Comparison of ENCODE assay signal across 11 cellular contexts in the genomic region with DNA sequence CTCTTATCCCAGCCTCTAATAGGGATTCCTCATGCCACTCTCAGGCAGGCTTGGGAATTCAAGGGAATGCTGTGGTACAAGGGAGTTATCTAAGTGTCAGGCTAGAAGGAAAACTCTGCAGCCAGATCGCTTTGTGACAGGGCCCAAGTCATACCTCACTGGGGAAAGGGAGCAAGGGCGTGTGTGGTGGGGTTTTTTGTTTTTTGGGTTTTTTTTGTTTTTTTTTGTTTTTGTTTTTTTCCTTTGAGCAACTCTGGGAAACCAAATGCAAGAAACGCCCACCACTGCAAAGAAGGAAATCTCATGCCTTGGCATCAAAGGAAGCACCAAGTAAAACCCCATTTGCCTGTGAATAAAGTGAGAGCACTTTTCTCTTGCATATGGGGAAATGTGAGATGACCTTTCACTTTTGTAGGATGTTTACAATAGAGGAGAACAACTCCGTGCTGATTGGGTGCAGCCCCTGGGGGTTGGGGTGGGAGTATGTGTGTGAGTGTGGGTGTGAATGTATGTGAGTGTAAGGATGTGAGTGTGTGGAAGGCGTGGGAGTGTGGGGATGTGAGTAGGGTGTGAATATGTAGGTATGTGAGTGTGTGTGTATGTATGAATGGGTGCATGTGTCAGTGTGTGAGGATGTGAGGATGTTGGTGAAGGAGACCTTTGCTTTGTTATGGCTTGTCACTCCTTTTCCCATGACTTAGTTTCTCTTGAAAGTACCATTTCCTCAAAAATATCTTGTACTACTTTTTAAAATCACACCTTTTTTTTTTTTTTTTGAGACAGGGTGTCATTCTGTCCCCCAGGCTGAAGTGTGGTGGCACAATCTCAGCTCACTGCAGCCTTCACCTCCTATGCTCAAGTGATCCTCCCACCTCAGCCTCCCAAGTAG. TPM values are rescaled to one million over a fixed set of nuclear protein-coding genes. Genes with fewer than 3 reads are reported as not detected.
DNase-seq lines count a peak whose midpoint lies in the region; ATAC-seq and TF ChIP-seq lines count a peak whose summit lies in the region.
"Had no signal": no experiment of that assay in that cellular context is flagged by ENCODE, and none has a peak within 500 bp of the region (broad histone marks: within the 10 kb centered on the region; RNA-seq: fewer than 3 reads in every experiment).

No MANE protein-coding gene starts in this region.

- peaks cover 58% of the 10 kb centered on the region for H3K4me1 Mint-ChIP-seq in activated T-cell treated with anti-CD3 and anti-CD28 coated beads, Interleukin-2, amount 50 U/mL, for 4 hours (ENCODE audit: low read depth)
- peaks cover 55% of the 10 kb centered on the region for H3K4me1 Mint-ChIP-seq in activated naive CD8-positive, alpha-beta T cell treated with anti-CD3 and anti-CD28 coated beads for 36 hours
- H3K4me1 Mint-ChIP-seq in stimulated activated naive CD8-positive, alpha-beta T cell treated with anti-CD3 and anti-CD28 coated beads, Interleukin-15, Interleukin-2, amounts not matched to agents 100 ng/mL and 50 ng/mL, for 24 hours (ENCODE audit: low read depth), result peaks cover 70% of the 10 kb centered on the region

- POLR2A ChIA-PET in HEK293T (lab: Yijun Ruan, JAX), result no interaction called here

- H3K9me3 Mint-ChIP-seq in activated T-cell treated with anti-CD3 and anti-CD28 coated beads, Interleukin-2, amount 50 U/mL, for 4 hours, result no peaks in the 10 kb centered on the region
- H3K9me3 Mint-ChIP-seq in activated naive CD8-positive, alpha-beta T cell treated with anti-CD3 and anti-CD28 coated beads for 36 hours, result peaks cover 1% of the 10 kb centered on the region
- H3K9me3 Mint-ChIP-seq in stimulated activated naive CD8-positive, alpha-beta T cell treated with anti-CD3 and anti-CD28 coated beads, Interleukin-15, Interleukin-2, amounts not matched to agents 100 ng/mL and 50 ng/mL, for 24 hours, result no peaks in the 10 kb centered on the region

- peak; percentile 9 to 14 for ATAC-seq in activated T-cell treated with anti-CD3 and anti-CD28 coated beads, Interleukin-2, amount 50 U/mL, for 4 hours
- peak; percentile 37 for ATAC-seq in HG03139 (IDR thresholded peaks at IDR 0.05; ENCODE audit: unreplicated experiment)

- peaks cover 24% of the 10 kb centered on the region for H3K36me3 Mint-ChIP-seq in activated T-cell treated with anti-CD3 and anti-CD28 coated beads, Interleukin-2, amount 50 U/mL, for 4 hours (ENCODE audit: insufficient read depth)
- H3K36me3 Mint-ChIP-seq in activated naive CD8-positive, alpha-beta T cell treated with anti-CD3 and anti-CD28 coated beads for 36 hours, result peaks cover 62% of the 10 kb centered on the region
- H3K36me3 Mint-ChIP-seq in stimulated activated naive CD8-positive, alpha-beta T cell treated with anti-CD3 and anti-CD28 coated beads, Interleukin-15, Interleukin-2, amounts not matched to agents 100 ng/mL and 50 ng/mL, for 24 hours (ENCODE audit: low read depth), result peaks cover 80% of the 10 kb centered on the region

- no peak overlapping the region for H3K4me3 Mint-ChIP-seq in activated T-cell treated with anti-CD3 and anti-CD28 coated beads, Interleukin-2, amount 50 U/mL, for 4 hours
- peak overlapping the region; percentile 0 for H3K4me3 Mint-ChIP-seq in activated naive CD8-positive, alpha-beta T cell treated with anti-CD3 and anti-CD28 coated beads for 36 hours
- H3K4me3 Mint-ChIP-seq in stimulated activated naive CD8-positive, alpha-beta T cell treated with anti-CD3 and anti-CD28 coated beads, Interleukin-15, Interleukin-2, amounts not matched to agents 100 ng/mL and 50 ng/mL, for 24 hours, result peak overlapping the region; percentile 14

- peak; percentile 5 for DNase-seq in activated T-cell treated with anti-CD3 and anti-CD28 coated beads, Interleukin-2, amount 50 U/mL, for 4 hours
- DNase-seq in activated T-cell treated with anti-CD3 and anti-CD28 coated beads, Interleukin-2, amount 50 U/mL, for 1 hour, result no peak
- DNase-seq in activated naive CD8-positive, alpha-beta T cell treated with anti-CD3 and anti-CD28 coated beads for 36 hours, result peak; percentile 50
- DNase-seq in NCI-H510A (lab: John Stamatoyannopoulos, UW) (no peak), HEK293T (ENCODE audit: extremely low spot score) (no peak), SKM-1 treated with dmso at 0.1 percent for 144 hours (lab: John Stamatoyannopoulos, UW; ENCODE audit: unreplicated experiment) (no peak)
- DNase-seq: dermis blood vessel endothelial cell, GF-D8, heart left ventricle had no signal

- CTCF ChIA-PET in HEK293T (lab: Yijun Ruan, JAX), result interaction anchor here (1.9 kb wide), 1 partner anchor 147 kb away, joined by 4 read pairs; no protein-coding TSS in a partner anchor

- H3K27ac Mint-ChIP-seq in activated naive CD8-positive, alpha-beta T cell treated with anti-CD3 and anti-CD28 coated beads for 36 hours, result peak overlapping the region; percentile 88
- peak overlapping the region; percentile 90 for H3K27ac Mint-ChIP-seq in stimulated activated naive CD8-positive, alpha-beta T cell treated with anti-CD3 and anti-CD28 coated beads, Interleukin-15, Interleukin-2, amounts not matched to agents 100 ng/mL and 50 ng/mL, for 24 hours

- no peaks in the 10 kb centered on the region for H3K27me3 Mint-ChIP-seq in activated T-cell treated with anti-CD3 and anti-CD28 coated beads, Interleukin-2, amount 50 U/mL, for 4 hours (ENCODE audit: low read depth)
- no peaks in the 10 kb centered on the region for H3K27me3 Mint-ChIP-seq in activated naive CD8-positive, alpha-beta T cell treated with anti-CD3 and anti-CD28 coated beads for 36 hours
- no peaks in the 10 kb centered on the region for H3K27me3 Mint-ChIP-seq in stimulated activated naive CD8-positive, alpha-beta T cell treated with anti-CD3 and anti-CD28 coated beads, Interleukin-15, Interleukin-2, amounts not matched to agents 100 ng/mL and 50 ng/mL, for 24 hours

TF ChIP-seq in HEK293T, 16 proteins besides CTCF, POLR2A, EP300 and RAD21:
- TF ChIP-seq ARNT (IDR thresholded peaks at IDR 0.05), result no peak
- TF ChIP-seq FOXA1 (IDR thresholded peaks at IDR 0.05), result no peak
- TF ChIP-seq HDGF (IDR thresholded peaks at IDR 0.05; ENCODE audit: borderline replicate concordance), result no peak
- TF ChIP-seq TARDBP (IDR thresholded peaks at IDR 0.05), result no peak
- no peak for TF ChIP-seq LEF1 (IDR thresholded peaks at IDR 0.05; ENCODE audit: borderline replicate concordance)
- no peak for TF ChIP-seq FOXM1 (IDR thresholded peaks at IDR 0.05; ENCODE audit: borderline replicate concordance)
- TF ChIP-seq SUZ12 (IDR thresholded peaks at IDR 0.05), result no peak
- TF ChIP-seq, protein P1, sequence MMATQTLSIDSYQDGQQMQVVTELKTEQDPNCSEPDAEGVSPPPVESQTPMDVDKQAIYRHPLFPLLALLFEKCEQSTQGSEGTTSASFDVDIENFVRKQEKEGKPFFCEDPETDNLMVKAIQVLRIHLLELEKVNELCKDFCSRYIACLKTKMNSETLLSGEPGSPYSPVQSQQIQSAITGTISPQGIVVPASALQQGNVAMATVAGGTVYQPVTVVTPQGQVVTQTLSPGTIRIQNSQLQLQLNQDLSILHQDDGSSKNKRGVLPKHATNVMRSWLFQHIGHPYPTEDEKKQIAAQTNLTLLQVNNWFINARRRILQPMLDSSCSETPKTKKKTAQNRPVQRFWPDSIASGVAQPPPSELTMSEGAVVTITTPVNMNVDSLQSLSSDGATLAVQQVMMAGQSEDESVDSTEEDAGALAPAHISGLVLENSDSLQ (IDR thresholded peaks at IDR 0.05), result no peak
- no peak for TF ChIP-seq CTBP1 (IDR thresholded peaks at IDR 0.05; ENCODE audit: borderline replicate concordance)
- no peak for TF ChIP-seq ELF4 (IDR thresholded peaks at IDR 0.05)
- no peak for TF ChIP-seq BHLHE40 (IDR thresholded peaks at IDR 0.05; ENCODE audit: borderline replicate concordance)
- no peak for TF ChIP-seq SP1 (IDR thresholded peaks at IDR 0.05)
- TF ChIP-seq FOXK2 (IDR thresholded peaks at IDR 0.05), result no peak
- no peak for TF ChIP-seq ZNF384 (IDR thresholded peaks at IDR 0.05)
- TF ChIP-seq L3MBTL2 (conservative IDR thresholded peaks at IDR 0.05), result no peak
- TF ChIP-seq NFRKB (IDR thresholded peaks at IDR 0.05), result no peak

RNA-seq across cellular contexts. Expression of a gene that starts 34.6 kb away (rescaled TPM):
- 10 to 100 TPM; 75.9 to 87.4 (median 81.2) TPM for total RNA-seq in activated T-cell treated with anti-CD3 and anti-CD28 coated beads, Interleukin-2, amount 50 U/mL, for 4 hours
- total RNA-seq in activated naive CD8-positive, alpha-beta T cell treated with anti-CD3 and anti-CD28 coated beads for 36 hours, result 10 to 100 TPM; 39.8 to 40.2 TPM
- total RNA-seq: dermis blood vessel endothelial cell had no signal

Comparison
In these comparisons a context has a peak if more than half of its experiments do, and no peak if none do; other contexts are left out.
1. DNase-seq: peak in activated T-cell treated with anti-CD3 and anti-CD28 coated beads, Interleukin-2, amount 50 U/mL, for 4 hours (single experiment) and activated naive CD8-positive, alpha-beta T cell treated with anti-CD3 and anti-CD28 coated beads for 36 hours (single experiment); none in activated T-cell treated with anti-CD3 and anti-CD28 coated beads, Interleukin-2, amount 50 U/mL, for 1 hour (single experiment), NCI-H510A (single experiment), HEK293T (single experiment) and SKM-1 treated with dmso at 0.1 percent for 144 hours (single experiment).